2 cellular contexts compared by ENCODE assay signal in genomic region chr1:205077158-205077933, GRCh38.
TF ChIP-seq lines count a peak whose summit lies in the region.

No MANE protein-coding gene starts in this region.

TF ChIP-seq in SK-N-SH treated with all-trans-retinoic acid at 6 μM for 48 hours, 23 proteins besides CTCF, POLR2A, EP300 and RAD21 (continued from another document):
- TF ChIP-seq, protein P1, sequence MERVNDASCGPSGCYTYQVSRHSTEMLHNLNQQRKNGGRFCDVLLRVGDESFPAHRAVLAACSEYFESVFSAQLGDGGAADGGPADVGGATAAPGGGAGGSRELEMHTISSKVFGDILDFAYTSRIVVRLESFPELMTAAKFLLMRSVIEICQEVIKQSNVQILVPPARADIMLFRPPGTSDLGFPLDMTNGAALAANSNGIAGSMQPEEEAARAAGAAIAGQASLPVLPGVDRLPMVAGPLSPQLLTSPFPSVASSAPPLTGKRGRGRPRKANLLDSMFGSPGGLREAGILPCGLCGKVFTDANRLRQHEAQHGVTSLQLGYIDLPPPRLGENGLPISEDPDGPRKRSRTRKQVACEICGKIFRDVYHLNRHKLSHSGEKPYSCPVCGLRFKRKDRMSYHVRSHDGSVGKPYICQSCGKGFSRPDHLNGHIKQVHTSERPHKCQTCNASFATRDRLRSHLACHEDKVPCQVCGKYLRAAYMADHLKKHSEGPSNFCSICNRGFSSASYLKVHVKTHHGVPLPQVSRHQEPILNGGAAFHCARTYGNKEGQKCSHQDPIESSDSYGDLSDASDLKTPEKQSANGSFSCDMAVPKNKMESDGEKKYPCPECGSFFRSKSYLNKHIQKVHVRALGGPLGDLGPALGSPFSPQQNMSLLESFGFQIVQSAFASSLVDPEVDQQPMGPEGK (CRISPR knock-in tag; IDR thresholded peaks at IDR 0.05; ENCODE audit: borderline replicate concordance) = no peak
- TF ChIP-seq CSRNP3 (CRISPR knock-in tag; IDR thresholded peaks at IDR 0.05) = no peak
- TF ChIP-seq ARNTL (CRISPR knock-in tag; IDR thresholded peaks at IDR 0.05; ENCODE audit: borderline replicate concordance, low read depth) = no peak
- TF ChIP-seq ZFP30 (CRISPR knock-in tag; IDR thresholded peaks at IDR 0.05) = no peak
- TF ChIP-seq ISL1 (CRISPR knock-in tag; IDR thresholded peaks at IDR 0.05) = no peak
- TF ChIP-seq PPARA (CRISPR knock-in tag; IDR thresholded peaks at IDR 0.05; ENCODE audit: borderline replicate concordance) = no peak
- TF ChIP-seq, protein P2, sequence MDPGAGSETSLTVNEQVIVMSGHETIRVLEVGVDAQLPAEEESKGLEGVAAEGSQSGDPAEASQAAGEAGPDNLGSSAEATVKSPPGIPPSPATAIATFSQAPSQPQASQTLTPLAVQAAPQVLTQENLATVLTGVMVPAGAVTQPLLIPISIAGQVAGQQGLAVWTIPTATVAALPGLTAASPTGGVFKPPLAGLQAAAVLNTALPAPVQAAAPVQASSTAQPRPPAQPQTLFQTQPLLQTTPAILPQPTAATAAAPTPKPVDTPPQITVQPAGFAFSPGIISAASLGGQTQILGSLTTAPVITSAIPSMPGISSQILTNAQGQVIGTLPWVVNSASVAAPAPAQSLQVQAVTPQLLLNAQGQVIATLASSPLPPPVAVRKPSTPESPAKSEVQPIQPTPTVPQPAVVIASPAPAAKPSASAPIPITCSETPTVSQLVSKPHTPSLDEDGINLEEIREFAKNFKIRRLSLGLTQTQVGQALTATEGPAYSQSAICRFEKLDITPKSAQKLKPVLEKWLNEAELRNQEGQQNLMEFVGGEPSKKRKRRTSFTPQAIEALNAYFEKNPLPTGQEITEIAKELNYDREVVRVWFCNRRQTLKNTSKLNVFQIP (CRISPR knock-in tag; IDR thresholded peaks at IDR 0.05; ENCODE audit: borderline replicate concordance, low read depth) = no peak
- TF ChIP-seq TOX (CRISPR knock-in tag; IDR thresholded peaks at IDR 0.05; ENCODE audit: borderline replicate concordance) = no peak
- no peak for TF ChIP-seq SNAI2 (CRISPR knock-in tag; IDR thresholded peaks at IDR 0.05)
- no peak for TF ChIP-seq ZNF70 (CRISPR knock-in tag; IDR thresholded peaks at IDR 0.05)
- TF ChIP-seq, protein P3, sequence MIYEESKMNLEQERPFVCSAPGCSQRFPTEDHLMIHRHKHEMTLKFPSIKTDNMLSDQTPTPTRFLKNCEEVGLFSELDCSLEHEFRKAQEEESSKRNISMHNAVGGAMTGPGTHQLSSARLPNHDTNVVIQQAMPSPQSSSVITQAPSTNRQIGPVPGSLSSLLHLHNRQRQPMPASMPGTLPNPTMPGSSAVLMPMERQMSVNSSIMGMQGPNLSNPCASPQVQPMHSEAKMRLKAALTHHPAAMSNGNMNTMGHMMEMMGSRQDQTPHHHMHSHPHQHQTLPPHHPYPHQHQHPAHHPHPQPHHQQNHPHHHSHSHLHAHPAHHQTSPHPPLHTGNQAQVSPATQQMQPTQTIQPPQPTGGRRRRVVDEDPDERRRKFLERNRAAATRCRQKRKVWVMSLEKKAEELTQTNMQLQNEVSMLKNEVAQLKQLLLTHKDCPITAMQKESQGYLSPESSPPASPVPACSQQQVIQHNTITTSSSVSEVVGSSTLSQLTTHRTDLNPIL (CRISPR knock-in tag; IDR thresholded peaks at IDR 0.05; ENCODE audit: low read depth) = no peak
- TF ChIP-seq ZNF8 (CRISPR knock-in tag; IDR thresholded peaks at IDR 0.05) = no peak

TF ChIP-seq in SK-N-SH, 30 proteins besides CTCF, POLR2A, EP300 and RAD21:
- TF ChIP-seq, protein P4, sequence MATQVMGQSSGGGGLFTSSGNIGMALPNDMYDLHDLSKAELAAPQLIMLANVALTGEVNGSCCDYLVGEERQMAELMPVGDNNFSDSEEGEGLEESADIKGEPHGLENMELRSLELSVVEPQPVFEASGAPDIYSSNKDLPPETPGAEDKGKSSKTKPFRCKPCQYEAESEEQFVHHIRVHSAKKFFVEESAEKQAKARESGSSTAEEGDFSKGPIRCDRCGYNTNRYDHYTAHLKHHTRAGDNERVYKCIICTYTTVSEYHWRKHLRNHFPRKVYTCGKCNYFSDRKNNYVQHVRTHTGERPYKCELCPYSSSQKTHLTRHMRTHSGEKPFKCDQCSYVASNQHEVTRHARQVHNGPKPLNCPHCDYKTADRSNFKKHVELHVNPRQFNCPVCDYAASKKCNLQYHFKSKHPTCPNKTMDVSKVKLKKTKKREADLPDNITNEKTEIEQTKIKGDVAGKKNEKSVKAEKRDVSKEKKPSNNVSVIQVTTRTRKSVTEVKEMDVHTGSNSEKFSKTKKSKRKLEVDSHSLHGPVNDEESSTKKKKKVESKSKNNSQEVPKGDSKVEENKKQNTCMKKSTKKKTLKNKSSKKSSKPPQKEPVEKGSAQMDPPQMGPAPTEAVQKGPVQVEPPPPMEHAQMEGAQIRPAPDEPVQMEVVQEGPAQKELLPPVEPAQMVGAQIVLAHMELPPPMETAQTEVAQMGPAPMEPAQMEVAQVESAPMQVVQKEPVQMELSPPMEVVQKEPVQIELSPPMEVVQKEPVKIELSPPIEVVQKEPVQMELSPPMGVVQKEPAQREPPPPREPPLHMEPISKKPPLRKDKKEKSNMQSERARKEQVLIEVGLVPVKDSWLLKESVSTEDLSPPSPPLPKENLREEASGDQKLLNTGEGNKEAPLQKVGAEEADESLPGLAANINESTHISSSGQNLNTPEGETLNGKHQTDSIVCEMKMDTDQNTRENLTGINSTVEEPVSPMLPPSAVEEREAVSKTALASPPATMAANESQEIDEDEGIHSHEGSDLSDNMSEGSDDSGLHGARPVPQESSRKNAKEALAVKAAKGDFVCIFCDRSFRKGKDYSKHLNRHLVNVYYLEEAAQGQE (IDR thresholded peaks at IDR 0.05; ENCODE audit: low read depth, low read length) = no peak
- TF ChIP-seq TAF1 (IDR thresholded peaks at IDR 0.05; ENCODE audit: borderline replicate concordance, low read depth, low read length) (no peak), FOXJ3 (CRISPR knock-in tag; IDR thresholded peaks at IDR 0.05) (no peak), POLR2AphosphoS5 (IDR thresholded peaks at IDR 0.05; ENCODE audit: low read depth, low read length) (no peak), USF1 (IDR thresholded peaks at IDR 0.05; ENCODE audit: borderline replicate concordance, low read depth) (no peak), GABPA (IDR thresholded peaks at IDR 0.05; ENCODE audit: low read depth) (no peak), ELF1 (IDR thresholded peaks at IDR 0.05) (no peak), NFIC (IDR thresholded peaks at IDR 0.05; ENCODE audit: borderline replicate concordance) (no peak), GATA2 (CRISPR knock-in tag; IDR thresholded peaks at IDR 0.05) (no peak)
- TF ChIP-seq, protein P5, sequence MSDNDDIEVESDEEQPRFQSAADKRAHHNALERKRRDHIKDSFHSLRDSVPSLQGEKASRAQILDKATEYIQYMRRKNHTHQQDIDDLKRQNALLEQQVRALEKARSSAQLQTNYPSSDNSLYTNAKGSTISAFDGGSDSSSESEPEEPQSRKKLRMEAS (IDR thresholded peaks at IDR 0.05; ENCODE audit: low read depth) = no peak
- TF ChIP-seq, protein P6, sequence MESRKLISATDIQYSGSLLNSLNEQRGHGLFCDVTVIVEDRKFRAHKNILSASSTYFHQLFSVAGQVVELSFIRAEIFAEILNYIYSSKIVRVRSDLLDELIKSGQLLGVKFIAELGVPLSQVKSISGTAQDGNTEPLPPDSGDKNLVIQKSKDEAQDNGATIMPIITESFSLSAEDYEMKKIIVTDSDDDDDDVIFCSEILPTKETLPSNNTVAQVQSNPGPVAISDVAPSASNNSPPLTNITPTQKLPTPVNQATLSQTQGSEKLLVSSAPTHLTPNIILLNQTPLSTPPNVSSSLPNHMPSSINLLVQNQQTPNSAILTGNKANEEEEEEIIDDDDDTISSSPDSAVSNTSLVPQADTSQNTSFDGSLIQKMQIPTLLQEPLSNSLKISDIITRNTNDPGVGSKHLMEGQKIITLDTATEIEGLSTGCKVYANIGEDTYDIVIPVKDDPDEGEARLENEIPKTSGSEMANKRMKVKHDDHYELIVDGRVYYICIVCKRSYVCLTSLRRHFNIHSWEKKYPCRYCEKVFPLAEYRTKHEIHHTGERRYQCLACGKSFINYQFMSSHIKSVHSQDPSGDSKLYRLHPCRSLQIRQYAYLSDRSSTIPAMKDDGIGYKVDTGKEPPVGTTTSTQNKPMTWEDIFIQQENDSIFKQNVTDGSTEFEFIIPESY (IDR thresholded peaks at IDR 0.05; ENCODE audit: borderline replicate concordance, low read depth) = no peak
